ENCODE assay signal across 1 cellular context in the genomic region with DNA sequence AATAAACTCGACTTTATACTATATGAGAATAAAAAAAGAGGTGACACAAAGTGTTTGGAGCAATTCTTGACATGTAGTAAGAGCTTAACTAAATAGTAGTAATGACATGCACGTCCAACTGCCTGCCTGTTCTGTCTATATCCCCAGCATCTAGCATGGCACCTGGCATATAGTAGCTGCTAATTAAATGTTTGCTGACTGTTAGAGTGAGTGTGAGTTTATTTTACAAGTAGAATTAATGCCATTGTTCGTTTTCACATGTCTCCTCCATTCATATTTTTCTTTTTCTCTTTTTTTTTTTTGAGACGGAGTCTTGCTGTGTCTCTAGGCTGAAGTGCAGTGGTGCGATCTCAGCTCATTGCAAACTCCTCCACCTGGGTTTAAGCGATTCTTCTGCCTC.
TF ChIP-seq lines count a peak whose summit lies in the region.

No MANE protein-coding gene starts in this region.

TF ChIP-seq in IMR-90, 13 proteins besides CTCF, POLR2A, EP300 and RAD21:
- no peak for TF ChIP-seq RCOR1 (IDR thresholded peaks at IDR 0.05; ENCODE audit: insufficient replicate concordance, low read length)
- no peak for TF ChIP-seq FOS (IDR thresholded peaks at IDR 0.05; ENCODE audit: low read depth, low read length)
- no peak for TF ChIP-seq CHD1 (IDR thresholded peaks at IDR 0.05; ENCODE audit: low read depth, low read length)
- TF ChIP-seq MAZ (IDR thresholded peaks at IDR 0.05; ENCODE audit: borderline replicate concordance, low read depth, low read length), result no peak
- TF ChIP-seq, protein P1, sequence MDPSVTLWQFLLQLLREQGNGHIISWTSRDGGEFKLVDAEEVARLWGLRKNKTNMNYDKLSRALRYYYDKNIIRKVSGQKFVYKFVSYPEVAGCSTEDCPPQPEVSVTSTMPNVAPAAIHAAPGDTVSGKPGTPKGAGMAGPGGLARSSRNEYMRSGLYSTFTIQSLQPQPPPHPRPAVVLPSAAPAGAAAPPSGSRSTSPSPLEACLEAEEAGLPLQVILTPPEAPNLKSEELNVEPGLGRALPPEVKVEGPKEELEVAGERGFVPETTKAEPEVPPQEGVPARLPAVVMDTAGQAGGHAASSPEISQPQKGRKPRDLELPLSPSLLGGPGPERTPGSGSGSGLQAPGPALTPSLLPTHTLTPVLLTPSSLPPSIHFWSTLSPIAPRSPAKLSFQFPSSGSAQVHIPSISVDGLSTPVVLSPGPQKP (IDR thresholded peaks at IDR 0.05; ENCODE audit: borderline replicate concordance, low read depth, low read length), result no peak
- no peak for TF ChIP-seq MAFK (IDR thresholded peaks at IDR 0.05; ENCODE audit: low read depth, low read length)
- no peak for TF ChIP-seq CEBPB (IDR thresholded peaks at IDR 0.05; ENCODE audit: low read depth, low read length)
- no peak for TF ChIP-seq MXI1 (IDR thresholded peaks at IDR 0.05; ENCODE audit: borderline replicate concordance, low read depth, low read length)
- no peak for TF ChIP-seq RFX5 (IDR thresholded peaks at IDR 0.05; ENCODE audit: low read depth, low read length)
- TF ChIP-seq, protein P2, sequence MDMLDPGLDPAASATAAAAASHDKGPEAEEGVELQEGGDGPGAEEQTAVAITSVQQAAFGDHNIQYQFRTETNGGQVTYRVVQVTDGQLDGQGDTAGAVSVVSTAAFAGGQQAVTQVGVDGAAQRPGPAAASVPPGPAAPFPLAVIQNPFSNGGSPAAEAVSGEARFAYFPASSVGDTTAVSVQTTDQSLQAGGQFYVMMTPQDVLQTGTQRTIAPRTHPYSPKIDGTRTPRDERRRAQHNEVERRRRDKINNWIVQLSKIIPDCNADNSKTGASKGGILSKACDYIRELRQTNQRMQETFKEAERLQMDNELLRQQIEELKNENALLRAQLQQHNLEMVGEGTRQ (IDR thresholded peaks at IDR 0.05; ENCODE audit: low read depth, low read length), result no peak
- TF ChIP-seq BHLHE40 (IDR thresholded peaks at IDR 0.05; ENCODE audit: low read depth, low read length), result no peak
